Comparison of ENCODE assay signal across 9 cellular contexts in the genomic region with DNA sequence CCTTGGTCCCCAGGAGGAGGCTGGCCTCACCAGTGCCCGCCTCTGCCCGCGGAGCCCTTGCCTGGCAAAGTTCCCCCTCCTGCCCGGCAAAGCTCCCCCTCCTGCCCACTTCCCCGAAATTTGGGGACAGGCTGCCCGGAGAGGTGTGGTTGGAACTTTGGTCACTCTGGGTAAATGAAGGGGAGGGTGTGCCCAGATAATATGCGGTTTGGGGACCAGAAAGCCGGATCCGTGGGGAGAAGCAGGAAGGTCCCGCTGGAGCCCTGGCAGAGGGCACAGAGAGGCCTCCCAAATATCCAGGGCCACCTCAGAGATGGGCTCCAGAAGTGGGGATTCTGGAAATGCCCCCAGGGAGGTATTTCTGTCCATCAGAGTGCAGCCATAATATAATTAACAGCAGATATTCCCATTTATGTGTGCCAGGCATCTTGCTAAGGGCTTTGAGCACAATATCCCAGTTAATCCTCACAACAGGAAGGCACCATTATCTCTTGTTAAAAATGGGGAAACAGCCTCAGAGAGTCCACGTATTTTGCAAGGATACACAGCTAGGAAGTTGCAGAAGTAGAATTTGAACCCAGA. TPM values are rescaled to one million over a fixed set of nuclear protein-coding genes. Genes with fewer than 3 reads are reported as not detected.
DNase-seq lines count a peak whose midpoint lies in the region; ATAC-seq and TF ChIP-seq lines count a peak whose summit lies in the region.
"Had no signal": no experiment of that assay in that cellular context is flagged by ENCODE, and none has a peak within 500 bp of the region (broad histone marks: within the 10 kb centered on the region; RNA-seq: fewer than 3 reads in every experiment).

No MANE protein-coding gene starts in this region.

- TF ChIP-seq CTCF in breast epithelium (IDR thresholded peaks at IDR 0.05) (no peak), lung (IDR thresholded peaks at IDR 0.05; ENCODE audit: control extremely low read depth, extremely low read depth) (no peak), tibial artery (IDR thresholded peaks at IDR 0.05) (no peak)

- TF ChIP-seq POLR2A in breast epithelium (IDR thresholded peaks at IDR 0.05) = no peak

- H3K4me3 ChIP-seq in breast epithelium = peak overlapping the region; percentile 66 to 86 (median 74)
- peak overlapping the region; percentile 43 for H3K4me3 ChIP-seq in lung
- H3K4me3 ChIP-seq in tibial artery = peak overlapping the region; percentile 52 to 79

- no peaks in the 10 kb centered on the region for H3K27me3 ChIP-seq in breast epithelium
- no peaks in the 10 kb centered on the region for H3K27me3 ChIP-seq in lung (ENCODE audit: control insufficient read depth, insufficient read depth)
- no peaks in the 10 kb centered on the region for H3K27me3 ChIP-seq in tibial artery

- DNase-seq in SIG-M5 treated with dmso at 0.1 percent for 504 hours (lab: John Stamatoyannopoulos, UW; ENCODE audit: unreplicated experiment) (peak; percentile 45), SIG-M5 (lab: John Stamatoyannopoulos, UW) (no peak), breast epithelium (ENCODE audit: low spot score in 2 of 2) (no peak), lung (ENCODE audit: low spot score) (no peak), tibial artery (no peak), NCI-H1694 treated with DMSO at 0.1 percent for 48 hours (lab: John Stamatoyannopoulos, UW) (no peak), AG08396 (ENCODE audit: low spot score) (no peak), putamen (ENCODE audit: low spot score) (no peak)
- DNase-seq: NCI-H1092 had no signal

- peak; percentile 29 for ATAC-seq in lung (ENCODE audit: insufficient read depth, low FRiP score)

- H3K27ac ChIP-seq in breast epithelium (peak overlapping the region; percentile 48 to 70), lung (ENCODE audit: low read depth in 1 of 2, low read length in 1 of 2) (no peak overlapping the region), tibial artery (peak overlapping the region; percentile 27 to 36)

- intact Hi-C loops in breast epithelium (cut with DNase I; ENCODE audit: low total_unique reads) = loop anchor here (10.0 kb wide), 1 partner anchor 940 kb away; no protein-coding TSS in a partner anchor
- intact Hi-C loops in tibial artery (cut with DNase I; ENCODE audit: low total_unique reads) = no loop called here

- H3K36me3 ChIP-seq in breast epithelium (no peaks in the 10 kb centered on the region), lung (ENCODE audit: control insufficient read depth in 2 of 2, insufficient read depth in 2 of 2, low read length in 2 of 2) (no peaks in the 10 kb centered on the region), tibial artery (no peaks in the 10 kb centered on the region)

- no peaks in the 10 kb centered on the region for H3K9me3 ChIP-seq in breast epithelium
- no peaks in the 10 kb centered on the region for H3K9me3 ChIP-seq in lung (ENCODE audit: control insufficient read depth in 2 of 2, insufficient read depth in 1 of 2, low read length in 1 of 2)
- no peaks in the 10 kb centered on the region for H3K9me3 ChIP-seq in tibial artery

- peaks cover 0 to 8% of the 10 kb centered on the region in 2 donors for H3K4me1 ChIP-seq in breast epithelium
- H3K4me1 ChIP-seq in lung (ENCODE audit: control insufficient read depth in 2 of 2, insufficient read depth in 2 of 2, low read length in 2 of 2) = peaks cover 0 to 16% of the 10 kb centered on the region in 2 donors
- H3K4me1 ChIP-seq in tibial artery = peaks cover 0 to 23% (median 12%) of the 10 kb centered on the region in 4 donors

- 12 to 14% methylated on average over 11 of the region's 11 CpGs for WGBS in lung, 2 donors

RNA-seq across cellular contexts. Expression of a gene that starts 0.8 kb away (rescaled TPM):
- total RNA-seq in breast epithelium (10 to 100 TPM; 11.2 to 52.2 (median 49.8) TPM), lung (10 to 100 TPM in 1 of 2 donors, 1 to 10 TPM in 1; 4.3 to 47.8 TPM)
- 10 to 100 TPM in 1 of 2 donors, 1 to 10 TPM in 1; 8.1 to 32.1 TPM for polyA plus RNA-seq in lung

Comparison
In these comparisons a context has a peak if more than half of its experiments do, and no peak if none do; other contexts are left out.
1. H3K27ac ChIP-seq: peak in breast epithelium (2 of 2) and tibial artery (2 of 2); none in lung (0 of 2).
2. Peak in every context shown above with its lines, with median percentiles within 50 percentile points of each other: H3K4me3 ChIP-seq.